Comparison of ENCODE assay signal across 8 cellular contexts in the genomic region with DNA sequence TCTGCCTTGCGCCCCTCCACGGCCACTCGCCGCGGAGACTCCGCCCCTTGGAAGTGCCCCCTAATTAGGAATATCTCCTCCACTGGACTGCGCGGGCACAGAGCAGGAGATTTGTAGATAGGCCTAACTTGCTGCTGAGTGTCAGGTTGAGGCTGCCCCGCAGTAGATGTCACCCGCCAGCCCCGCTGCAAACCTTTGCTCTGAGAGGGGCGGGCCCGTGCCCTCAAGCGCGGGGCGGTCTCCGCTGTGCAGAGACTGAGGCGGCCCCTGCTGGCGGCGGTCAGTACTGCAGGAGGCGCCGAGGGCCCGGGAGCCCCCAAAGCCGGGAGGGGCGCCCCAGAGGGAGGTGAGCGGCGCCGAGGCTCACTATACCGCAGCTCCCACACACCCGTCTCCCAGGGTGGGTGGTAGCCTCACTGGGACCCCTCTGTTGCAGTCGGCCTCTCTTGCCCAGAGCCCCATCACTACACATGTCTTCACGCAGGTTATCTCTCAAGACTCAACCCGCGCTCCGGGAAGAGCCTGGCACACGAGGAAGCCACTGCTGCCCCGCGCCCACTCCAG. TPM values are rescaled to one million over a fixed set of nuclear protein-coding genes. Genes with fewer than 3 reads are reported as not detected.
DNase-seq lines count a peak whose midpoint lies in the region; ATAC-seq and TF ChIP-seq lines count a peak whose summit lies in the region.

No MANE protein-coding gene starts in this region.

- peak; percentile 65 for TF ChIP-seq RAD21 in IMR-90 (IDR thresholded peaks at IDR 0.05; ENCODE audit: low read length)

- DNase-seq in AG09309 (ENCODE audit: low read depth) = no peak
- DNase-seq in IMR-90 = peak; percentile 10
- DNase-seq in SJCRH30 = peak; percentile 62 to 68
- peak; percentile 95 for DNase-seq in activated effector memory CD4-positive, alpha-beta T cell treated with anti-CD3 and anti-CD28 coated beads, Interleukin-2, amount 50 U/mL, for 16 hours
- DNase-seq in glomerular visceral epithelial cell (ENCODE audit: extremely low spot score) = peak; percentile 68
- DNase-seq in trophoblast cell = peak; percentile 79 to 84
- peak; percentile 83 for DNase-seq in transverse colon

- H4K91ac ChIP-seq in IMR-90 (ENCODE audit: insufficient read depth, low read depth, low read length) (no peak overlapping the region), trophoblast cell (ENCODE audit: low read depth, low read length) (peak overlapping the region; percentile 8)

- intact Hi-C loops in IMR-90 (cut with micrococcal nuclease) (loop anchor here (2.0 kb wide), 2 partner anchors 241 to 369 kb away; a partner anchor contains a TSS), transverse colon (cut with DNase I; ENCODE audit: low total_unique reads) (loop anchor here (5.0 kb wide), 2 partner anchors 49 to 101 kb away; no protein-coding TSS in a partner anchor)

- H3K79me1 ChIP-seq in IMR-90 (ENCODE audit: low read depth in 1 of 2, low read length in 2 of 2) (no peaks in the 10 kb centered on the region), trophoblast cell (ENCODE audit: low read length) (peaks cover 12% of the 10 kb centered on the region)

- no peak overlapping the region for H3K4ac ChIP-seq in IMR-90 (ENCODE audit: low read depth, low read length)
- H3K4ac ChIP-seq in trophoblast cell (ENCODE audit: low read depth, low read length) = no peak overlapping the region

- no peaks in the 10 kb centered on the region for H4K20me1 ChIP-seq in IMR-90 (ENCODE audit: insufficient read depth, low read length)

- peaks cover 5% of the 10 kb centered on the region for H3K4me1 ChIP-seq in IMR-90 (ENCODE audit: control insufficient read depth, insufficient read depth, low read length)
- no peaks in the 10 kb centered on the region for H3K4me1 ChIP-seq in SJCRH30
- H3K4me1 ChIP-seq in trophoblast cell (ENCODE audit: control insufficient read depth in 1 of 2, insufficient read depth in 2 of 2, low read length in 2 of 2) = peaks cover 35% of the 10 kb centered on the region in 2 experiments
- H3K4me1 ChIP-seq in transverse colon = peaks cover 7 to 30% (median 14%) of the 10 kb centered on the region in 4 donors

- H3K4me3 ChIP-seq in AG09309 (ENCODE audit: control insufficient read depth, low read depth, low read length) (peak overlapping the region; percentile 2), IMR-90 (ENCODE audit: insufficient read depth, low read depth, low read length) (0 out of 2 replicates have a peak overlapping the region, but pooled peaks have one; percentile 12), SJCRH30 (no peak overlapping the region), trophoblast cell (ENCODE audit: low read depth, low read length) (no peak overlapping the region), transverse colon (peak overlapping the region in 3 of 4 donors; percentile 13 to 38 (median 21))

- POLR2A ChIA-PET in IMR-90 (lab: Charles Lee; ENCODE audit: unreplicated experiment) = no interaction called here

- H3K27ac ChIP-seq in IMR-90 (ENCODE audit: insufficient read depth, low read length) (no peak overlapping the region), SJCRH30 (no peak overlapping the region), trophoblast cell (ENCODE audit: low read depth, low read length) (no peak overlapping the region), transverse colon (no peak overlapping the region)

- peak overlapping the region; percentile 52 for H2AK9ac ChIP-seq in IMR-90 (replicated peaks; ENCODE audit: low read depth, low read length, poor library complexity)

- no peak overlapping the region for H2BK20ac ChIP-seq in IMR-90 (ENCODE audit: low read depth, low read length)

- H4K8ac ChIP-seq in IMR-90 (ENCODE audit: low read depth in 2 of 2, low read length in 2 of 2) = no peak overlapping the region
- peak overlapping the region; percentile 17 for H4K8ac ChIP-seq in trophoblast cell (ENCODE audit: low read depth, low read length)

- 17% methylated on average over 8 of the region's 38 CpGs; no CpG with 5 or more reads in 1 of the 2 experiments for WGBS in IMR-90 (ENCODE audit: extremely low coverage in 2 of 2, insufficient read length in 1 of 2), 2 experiments
- no CpG with 5 or more reads among the region's 38 CpGs for WGBS in trophoblast cell (ENCODE audit: extremely low coverage, insufficient coverage, insufficient read length)
- WGBS in transverse colon (ENCODE audit: low coverage in 1 of 2), 2 donors = 0 to 6% methylated on average over 2 to 27 of the region's 38 CpGs

- peak overlapping the region; percentile 42 for H2BK12ac ChIP-seq in trophoblast cell (ENCODE audit: low read length)

- CTCF ChIA-PET in IMR-90 (lab: Yijun Ruan, JAX) = interaction anchor here (1.4 to 1.6 kb wide), 2 partner anchors 46 to 97 kb away, joined by 3 to 5 read pairs; no protein-coding TSS in a partner anchor

- H2BK5ac ChIP-seq in IMR-90 (ENCODE audit: low read depth, low read length, poor library complexity, severe bottlenecking) (no peak overlapping the region), trophoblast cell (ENCODE audit: low read depth, low read length, poor library complexity) (no peak overlapping the region)

- H3K9me3 ChIP-seq in IMR-90 (ENCODE audit: control insufficient read depth, insufficient read depth, low read length) (no peaks in the 10 kb centered on the region), SJCRH30 (replicated peaks) (no peaks in the 10 kb centered on the region), trophoblast cell (ENCODE audit: insufficient read depth, low read depth, low read length) (no peaks in the 10 kb centered on the region), transverse colon (no peaks in the 10 kb centered on the region)

- H3K36me3 ChIP-seq in IMR-90 (ENCODE audit: control insufficient read depth, insufficient read depth, low read length) (no peaks in the 10 kb centered on the region), SJCRH30 (no peaks in the 10 kb centered on the region), trophoblast cell (ENCODE audit: control insufficient read depth in 1 of 2, insufficient read depth in 2 of 2, low read length in 2 of 2) (no peaks in the 10 kb centered on the region), transverse colon (no peaks in the 10 kb centered on the region)

- no TSS peak for BruUV-seq in IMR-90 (replicated peaks; lab: Mats Ljungman, UMichigan)

- no peak overlapping the region for H3K9ac ChIP-seq in IMR-90 (ENCODE audit: low read depth, low read length)
- no peak overlapping the region for H3K9ac ChIP-seq in trophoblast cell (ENCODE audit: low read length)

- peak overlapping the region; percentile 92 for H2AFZ ChIP-seq in IMR-90 (replicated peaks; ENCODE audit: low read length, poor library complexity)
- peak overlapping the region; percentile 59 for H2AFZ ChIP-seq in trophoblast cell (ENCODE audit: insufficient read depth, low read length, poor library complexity)

- H3K4me2 ChIP-seq in IMR-90 (ENCODE audit: low read depth, low read length) (peak overlapping the region; percentile 82), trophoblast cell (ENCODE audit: low read length) (peak overlapping the region; percentile 32)

- no peak overlapping the region for H2BK15ac ChIP-seq in IMR-90 (ENCODE audit: low read depth, low read length)

- in situ Hi-C loops in IMR-90 (cut with MboI; ENCODE audit: low sequenced_read_pairs) (loop anchor here (5.0 to 25.0 kb wide), 2 partner anchors 101 to 496 kb away; no protein-coding TSS in a partner anchor), transverse colon (cut with MboI; ENCODE audit: low pct_ligation_motif_present in 1 of 4, low pct_unique_long_range_greater_than_20kb in 1 of 4, low sequenced_read_pairs in 3 of 4) (loop anchor here in 2 of 4 donors (5.0 to 25.0 kb wide), 3 partner anchors 101 to 496 kb away; a partner anchor contains a TSS)

- no peak for TF ChIP-seq EP300 in transverse colon (IDR thresholded peaks at IDR 0.05; ENCODE audit: low read depth)

- H2AK5ac ChIP-seq in IMR-90 (ENCODE audit: low read depth, low read length) (no peak overlapping the region), trophoblast cell (ENCODE audit: low read length) (no peak overlapping the region)

- H3K14ac ChIP-seq in IMR-90 (replicated peaks; ENCODE audit: low read depth, low read length) (no peak overlapping the region), trophoblast cell (ENCODE audit: low read length) (no peak overlapping the region)

- TF ChIP-seq CTCF in AG09309 (IDR thresholded peaks at IDR 0.05; ENCODE audit: control insufficient read depth, insufficient read depth, low read depth, low read length, missing control alignments) (peak; percentile 85), IMR-90 (conservative IDR thresholded peaks at IDR 0.05; ENCODE audit: low read depth, low read length) (peak; percentile 75), transverse colon (IDR thresholded peaks at IDR 0.05) (peak; percentile 99 to 100 (median 100))

- H3K9me1 ChIP-seq in IMR-90 (ENCODE audit: insufficient read depth, low read length) = no peaks in the 10 kb centered on the region

- dilution Hi-C loops in IMR-90 (cut with HindIII; ENCODE audit: low sequenced_read_pairs, unreplicated experiment) = no loop called here

- no peaks in the 10 kb centered on the region for H3K79me2 ChIP-seq in trophoblast cell (ENCODE audit: control insufficient read depth, insufficient read depth, low read length, poor library complexity)

- ATAC-seq in GM19025 (IDR thresholded peaks at IDR 0.05; ENCODE audit: low read depth, unreplicated experiment) (peak; percentile 39), IMR-90 (ENCODE audit: low read depth) (peak; percentile 87)

- H2BK120ac ChIP-seq in IMR-90 (ENCODE audit: low read depth, low read length) (no peak overlapping the region), trophoblast cell (ENCODE audit: insufficient read depth, low read length, poor library complexity) (no peak overlapping the region)

- H3K23ac ChIP-seq in IMR-90 (ENCODE audit: low read depth, low read length) (no peak overlapping the region), trophoblast cell (ENCODE audit: low read length) (no peak overlapping the region)

- H3K27me3 ChIP-seq in IMR-90 (ENCODE audit: control insufficient read depth, insufficient read depth, low read length) (peaks cover 26% of the 10 kb centered on the region), SJCRH30 (no peaks in the 10 kb centered on the region), trophoblast cell (ENCODE audit: insufficient read depth, low read length) (no peaks in the 10 kb centered on the region), transverse colon (no peaks in the 10 kb centered on the region)

- no peak overlapping the region for H3K56ac ChIP-seq in IMR-90 (ENCODE audit: extremely low read depth, insufficient read depth, low read length)

- H3K18ac ChIP-seq in IMR-90 (ENCODE audit: low read depth, low read length) (no peak overlapping the region), trophoblast cell (ENCODE audit: low read length) (peak overlapping the region; percentile 9)

- TF ChIP-seq POLR2A in IMR-90 (IDR thresholded peaks at IDR 0.05; ENCODE audit: low read depth, low read length) (no peak), transverse colon (IDR thresholded peaks at IDR 0.05) (no peak)

- no peak overlapping the region for H4K5ac ChIP-seq in IMR-90 (ENCODE audit: low read depth, low read length)

- H4K12ac ChIP-seq in trophoblast cell (ENCODE audit: low read depth, low read length) = no peak overlapping the region

RNA-seq across cellular contexts. Expression of a gene that starts 2.9 kb away (rescaled TPM):
- total RNA-seq in IMR-90 (2012; rRNA removed) = not detected in 2 replicates
- not detected in 2 replicates for polyA plus RNA-seq in IMR-90 (2012; rRNA removed)
- not detected in 2 replicates for polyA plus RNA-seq in IMR-90 (2012; cell fraction: cytosol; rRNA removed)
- 0.06 TPM in 1 of 2 replicates, not detected in the other for polyA plus RNA-seq in IMR-90 (2012; cell fraction: nucleus; rRNA removed; ENCODE audit: low replicate concordance)
- total RNA-seq in SJCRH30 (2014; rRNA removed; shearing (Covaris generic)) = 0.10 TPM in 1 of 2 replicates, not detected in the other
- 0.47 and 0.51 TPM in 2 replicates for polyA plus RNA-seq in trophoblast cell (2013)
- 1 to 10 TPM in 2 of 4 donors, under 1 TPM in 1, not detected in 1; 0.32 to 7.9 (median 7.0) TPM for total RNA-seq in transverse colon

RNA-seq across cellular contexts. Expression of a gene that starts 28.5 kb away (rescaled TPM):
- total RNA-seq in IMR-90 (2012; rRNA removed) (2.2 and 2.3 TPM in 2 replicates), transverse colon (100 to 1,000 TPM in 1 of 4 donors, 10 to 100 TPM in 2, 1 to 10 TPM in 1; 9.8 to 113 (median 18.1) TPM)
- polyA plus RNA-seq in IMR-90 (2012; rRNA removed) = 6.7 and 7.2 TPM in 2 replicates
- polyA plus RNA-seq in IMR-90 (2012; cell fraction: cytosol; rRNA removed) = 4.4 and 7.1 TPM in 2 replicates
- 9.5 and 20.2 TPM in 2 replicates for polyA plus RNA-seq in IMR-90 (2012; cell fraction: nucleus; rRNA removed; ENCODE audit: low replicate concordance)
- 12.4 and 14.2 TPM in 2 replicates for total RNA-seq in SJCRH30 (2014; rRNA removed; shearing (Covaris generic))
- polyA plus RNA-seq in trophoblast cell (2013) = 1.3 and 1.4 TPM in 2 replicates

Comparison
In these comparisons a context has a peak if more than half of its experiments do, and no peak if none do; other contexts are left out.
1. H3K4me3 ChIP-seq: peak in AG09309 (single experiment), IMR-90 (single experiment) and transverse colon (3 of 4); none in SJCRH30 (single experiment) and trophoblast cell (single experiment).
2. Peak in every context shown above with its lines, with median percentiles within 50 percentile points of each other: CTCF ChIP-seq.